3 cellular contexts compared by ENCODE assay signal in the genomic region with DNA sequence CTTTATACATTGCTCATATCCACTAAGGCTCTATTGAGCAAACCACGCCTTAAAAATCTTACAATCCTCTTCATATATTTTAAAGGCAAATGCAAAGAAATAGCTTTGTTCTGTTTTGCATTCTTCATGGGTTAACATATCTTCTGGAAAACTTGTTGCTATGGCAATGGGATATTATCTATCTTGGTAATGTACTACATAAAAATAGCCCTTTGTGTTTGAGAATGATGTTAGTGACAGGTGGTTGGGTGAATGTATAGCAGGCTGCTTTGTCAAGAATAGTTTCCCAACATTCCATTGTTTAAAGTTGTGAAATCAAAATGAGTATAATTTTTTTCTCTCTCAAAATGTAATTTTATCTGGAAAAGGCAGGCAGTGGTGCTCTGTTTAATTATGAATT.
A peak's percentile ranks its signal among the peaks of the same experiment; 100 is the strongest.
TF ChIP-seq lines count a peak whose summit lies in the region.

No MANE protein-coding gene starts in this region.

TF ChIP-seq in SK-N-SH treated with all-trans-retinoic acid at 6 μM for 48 hours, 23 proteins besides CTCF, POLR2A, EP300 and RAD21:
- no peak for TF ChIP-seq TCF4 (CRISPR knock-in tag; IDR thresholded peaks at IDR 0.05; ENCODE audit: borderline replicate concordance)
- TF ChIP-seq, protein P1, sequence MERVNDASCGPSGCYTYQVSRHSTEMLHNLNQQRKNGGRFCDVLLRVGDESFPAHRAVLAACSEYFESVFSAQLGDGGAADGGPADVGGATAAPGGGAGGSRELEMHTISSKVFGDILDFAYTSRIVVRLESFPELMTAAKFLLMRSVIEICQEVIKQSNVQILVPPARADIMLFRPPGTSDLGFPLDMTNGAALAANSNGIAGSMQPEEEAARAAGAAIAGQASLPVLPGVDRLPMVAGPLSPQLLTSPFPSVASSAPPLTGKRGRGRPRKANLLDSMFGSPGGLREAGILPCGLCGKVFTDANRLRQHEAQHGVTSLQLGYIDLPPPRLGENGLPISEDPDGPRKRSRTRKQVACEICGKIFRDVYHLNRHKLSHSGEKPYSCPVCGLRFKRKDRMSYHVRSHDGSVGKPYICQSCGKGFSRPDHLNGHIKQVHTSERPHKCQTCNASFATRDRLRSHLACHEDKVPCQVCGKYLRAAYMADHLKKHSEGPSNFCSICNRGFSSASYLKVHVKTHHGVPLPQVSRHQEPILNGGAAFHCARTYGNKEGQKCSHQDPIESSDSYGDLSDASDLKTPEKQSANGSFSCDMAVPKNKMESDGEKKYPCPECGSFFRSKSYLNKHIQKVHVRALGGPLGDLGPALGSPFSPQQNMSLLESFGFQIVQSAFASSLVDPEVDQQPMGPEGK (CRISPR knock-in tag; IDR thresholded peaks at IDR 0.05; ENCODE audit: borderline replicate concordance): no peak
- no peak for TF ChIP-seq TOX (CRISPR knock-in tag; IDR thresholded peaks at IDR 0.05; ENCODE audit: borderline replicate concordance)
- TF ChIP-seq GLIS3 (CRISPR knock-in tag; IDR thresholded peaks at IDR 0.05): no peak
- no peak for TF ChIP-seq ZNF70 (CRISPR knock-in tag; IDR thresholded peaks at IDR 0.05)
- no peak for TF ChIP-seq CSDC2 (CRISPR knock-in tag; IDR thresholded peaks at IDR 0.05)
- no peak for TF ChIP-seq ARNTL (CRISPR knock-in tag; IDR thresholded peaks at IDR 0.05; ENCODE audit: borderline replicate concordance, low read depth)

TF ChIP-seq in SK-N-SH, 30 proteins besides CTCF, POLR2A, EP300 and RAD21:
- TF ChIP-seq GATA2 (CRISPR knock-in tag; IDR thresholded peaks at IDR 0.05) (no peak), GABPA (IDR thresholded peaks at IDR 0.05; ENCODE audit: low read depth) (no peak), TEAD4 (IDR thresholded peaks at IDR 0.05; ENCODE audit: borderline replicate concordance, insufficient read depth) (no peak), TCF12 (IDR thresholded peaks at IDR 0.05) (no peak)
- TF ChIP-seq, protein P2, sequence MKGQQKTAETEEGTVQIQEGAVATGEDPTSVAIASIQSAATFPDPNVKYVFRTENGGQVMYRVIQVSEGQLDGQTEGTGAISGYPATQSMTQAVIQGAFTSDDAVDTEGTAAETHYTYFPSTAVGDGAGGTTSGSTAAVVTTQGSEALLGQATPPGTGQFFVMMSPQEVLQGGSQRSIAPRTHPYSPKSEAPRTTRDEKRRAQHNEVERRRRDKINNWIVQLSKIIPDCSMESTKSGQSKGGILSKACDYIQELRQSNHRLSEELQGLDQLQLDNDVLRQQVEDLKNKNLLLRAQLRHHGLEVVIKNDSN (IDR thresholded peaks at IDR 0.05; ENCODE audit: borderline replicate concordance, low read depth): no peak

TF ChIP-seq in K562, 482 proteins besides CTCF, POLR2A, EP300 and RAD21:
- TF ChIP-seq RFX1 (IDR thresholded peaks at IDR 0.05) (peak; percentile 20; the same call in 1 of the 2 replicates), NR1H2 (CRISPR knock-in tag; IDR thresholded peaks at IDR 0.05) (no peak)
TF ChIP-seq in K562: peak in this region for 1.
